Comparison of ENCODE assay signal across 3 cellular contexts in genomic region chr3:174882789-174883188, GRCh38.
TF ChIP-seq lines count a peak whose summit lies in the region.

No MANE protein-coding gene starts in this region.

TF ChIP-seq in HepG2, 621 proteins besides CTCF, POLR2A, EP300 and RAD21:
- TF ChIP-seq MNT (IDR thresholded peaks at IDR 0.05) = peak; percentile 84
- TF ChIP-seq CC2D1A (CRISPR knock-in tag; IDR thresholded peaks at IDR 0.05) = no peak
- no peak for TF ChIP-seq ZNF225 (CRISPR knock-in tag; IDR thresholded peaks at IDR 0.05)
- TF ChIP-seq CEBPB (IDR thresholded peaks at IDR 0.05; ENCODE audit: borderline replicate concordance, low read depth, low read length) = peak; percentile 60
- no peak for TF ChIP-seq TBX2 (CRISPR knock-in tag; IDR thresholded peaks at IDR 0.05; ENCODE audit: borderline replicate concordance)
TF ChIP-seq in HepG2: peak in this region for 2.

TF ChIP-seq in IMR-90, 13 proteins besides CTCF, POLR2A, EP300 and RAD21:
- TF ChIP-seq CEBPB (IDR thresholded peaks at IDR 0.05; ENCODE audit: low read depth, low read length) (peak; percentile 77), MXI1 (IDR thresholded peaks at IDR 0.05; ENCODE audit: borderline replicate concordance, low read depth, low read length) (no peak), CHD1 (IDR thresholded peaks at IDR 0.05; ENCODE audit: low read depth, low read length) (no peak)

TF ChIP-seq in Ishikawa, 13 proteins besides CTCF, POLR2A, EP300 and RAD21:
- TF ChIP-seq USF1 (IDR thresholded peaks at IDR 0.05) (no peak), NFIC (IDR thresholded peaks at IDR 0.05) (no peak), FOXM1 (IDR thresholded peaks at IDR 0.05; ENCODE audit: borderline replicate concordance, low read depth) (no peak), CEBPB (IDR thresholded peaks at IDR 0.05) (peak; percentile 66; the same call in 1 of the 2 replicates), EGR1 (IDR thresholded peaks at IDR 0.05) (no peak), REST (IDR thresholded peaks at IDR 0.05; ENCODE audit: low read depth) (no peak)
TF ChIP-seq in Ishikawa: peak in this region for 1.
